In genomic region chr15:68281008-68281407, GRCh38 we compare ENCODE assay signal across 8 cellular contexts. TPM values are rescaled to one million over a fixed set of nuclear protein-coding genes. Genes with fewer than 3 reads are reported as not detected.
DNase-seq lines count a peak whose midpoint lies in the region; ATAC-seq lines count a peak whose summit lies in the region.

No MANE protein-coding gene starts in this region.

- H3K27me3 ChIP-seq in right cardiac atrium (ENCODE audit: control insufficient read depth, insufficient read depth) (no peaks in the 10 kb centered on the region), subcutaneous abdominal adipose tissue (ENCODE audit: control insufficient read depth in 5 of 5, insufficient read depth in 4 of 5, low read length in 5 of 5) (no peaks in the 10 kb centered on the region)

- no peaks in the 10 kb centered on the region for H3K9me3 Mint-ChIP-seq in activated CD4-positive, alpha-beta T cell treated with anti-CD3 and anti-CD28 coated beads, Interleukin-2, amount 10 ng/mL, durations not matched to agents 24 days and 14 days
- peaks cover 4% of the 10 kb centered on the region for H3K9me3 Mint-ChIP-seq in activated T-helper 2 cell treated with anti-CD3 and anti-CD28 coated beads, Interferon-gamma antibody, Interleukin-2, Interleukin-4, amounts not matched to agents 10 μg/mL and 5 μg/mL and 100 μg/mL, durations not matched to agents 14 hours and 24 hours and 36 hours

- no peak overlapping the region for H3K27ac Mint-ChIP-seq in activated CD4-positive, alpha-beta T cell treated with anti-CD3 and anti-CD28 coated beads, Interleukin-2, amount 10 ng/mL, durations not matched to agents 24 days and 14 days
- no peak overlapping the region for H3K27ac Mint-ChIP-seq in activated T-helper 2 cell treated with anti-CD3 and anti-CD28 coated beads, Interferon-gamma antibody, Interleukin-2, Interleukin-4, amounts not matched to agents 10 μg/mL and 5 μg/mL and 100 μg/mL, durations not matched to agents 14 hours and 24 hours and 36 hours

- H3K4me1 ChIP-seq in right cardiac atrium (ENCODE audit: control insufficient read depth, insufficient read depth, low read length) (peaks cover 8% of the 10 kb centered on the region), subcutaneous abdominal adipose tissue (ENCODE audit: control insufficient read depth in 5 of 5, insufficient read depth in 5 of 5, low read length in 5 of 5) (peaks cover 14 to 66% (median 57%) of the 10 kb centered on the region in 5 donors)

- H3K36me3 Mint-ChIP-seq in activated CD4-positive, alpha-beta T cell treated with anti-CD3 and anti-CD28 coated beads, Interleukin-2, amount 10 ng/mL, durations not matched to agents 24 days and 14 days (ENCODE audit: low read depth): peaks cover 38% of the 10 kb centered on the region
- H3K36me3 Mint-ChIP-seq in activated T-helper 2 cell treated with anti-CD3 and anti-CD28 coated beads, Interferon-gamma antibody, Interleukin-2, Interleukin-4, amounts not matched to agents 10 μg/mL and 5 μg/mL and 100 μg/mL, durations not matched to agents 14 hours and 24 hours and 36 hours (ENCODE audit: low read depth): peaks cover 46% of the 10 kb centered on the region

- intact Hi-C loops in activated CD4-positive, alpha-beta T cell treated with anti-CD3 and anti-CD28 coated beads, Interleukin-2, amount 10 ng/mL, durations not matched to agents 24 days and 14 days (cut with micrococcal nuclease): no loop called here
- intact Hi-C loops in activated T-helper 2 cell treated with anti-CD3 and anti-CD28 coated beads, Interferon-gamma antibody, Interleukin-2, Interleukin-4, amounts not matched to agents 10 μg/mL and 5 μg/mL and 100 μg/mL, durations not matched to agents 14 hours and 24 hours and 36 hours (cut with micrococcal nuclease): no loop called here
- intact Hi-C loops in right cardiac atrium (cut with DNase I): no loop called here

- H3K4me3 Mint-ChIP-seq in activated CD4-positive, alpha-beta T cell treated with anti-CD3 and anti-CD28 coated beads, Interleukin-2, amount 10 ng/mL, durations not matched to agents 24 days and 14 days: peak overlapping the region; percentile 95
- peak overlapping the region; percentile 9 for H3K4me3 Mint-ChIP-seq in activated T-helper 2 cell treated with anti-CD3 and anti-CD28 coated beads, Interferon-gamma antibody, Interleukin-2, Interleukin-4, amounts not matched to agents 10 μg/mL and 5 μg/mL and 100 μg/mL, durations not matched to agents 14 hours and 24 hours and 36 hours (ENCODE audit: low read depth)

- H3K4me3 ChIP-seq in right cardiac atrium (ENCODE audit: low read length) (peak overlapping the region; percentile 60), subcutaneous abdominal adipose tissue (ENCODE audit: low read depth in 1 of 5, low read length in 5 of 5) (peak overlapping the region in 3 of 5 donors; percentile 15 to 98 (median 82))

- H3K36me3 ChIP-seq in subcutaneous abdominal adipose tissue (ENCODE audit: control insufficient read depth in 5 of 5, insufficient read depth in 5 of 5, low read length in 5 of 5): peaks cover 2 to 8% (median 6%) of the 10 kb centered on the region in 5 donors

- H3K27ac ChIP-seq in right cardiac atrium (ENCODE audit: low read length) (no peak overlapping the region), subcutaneous abdominal adipose tissue (ENCODE audit: low read depth, low read length) (peak overlapping the region; percentile 97), caudate nucleus (ENCODE audit: low read depth, low read length) (no peak overlapping the region)

- ATAC-seq in right cardiac atrium (no peak), GM21447 (IDR thresholded peaks at IDR 0.05; ENCODE audit: unreplicated experiment) (no peak), GM18498 (IDR thresholded peaks at IDR 0.05; ENCODE audit: unreplicated experiment) (no peak)

- H3K9ac ChIP-seq in subcutaneous abdominal adipose tissue (ENCODE audit: low read length in 5 of 5): peak overlapping the region in 4 of 5 donors; percentile 51 to 87 (median 66)

- H3K27me3 Mint-ChIP-seq in activated CD4-positive, alpha-beta T cell treated with anti-CD3 and anti-CD28 coated beads, Interleukin-2, amount 10 ng/mL, durations not matched to agents 24 days and 14 days: no peaks in the 10 kb centered on the region
- H3K27me3 Mint-ChIP-seq in activated T-helper 2 cell treated with anti-CD3 and anti-CD28 coated beads, Interferon-gamma antibody, Interleukin-2, Interleukin-4, amounts not matched to agents 10 μg/mL and 5 μg/mL and 100 μg/mL, durations not matched to agents 14 hours and 24 hours and 36 hours (ENCODE audit: low read depth): no peaks in the 10 kb centered on the region

- no peak for DNase-seq in activated CD4-positive, alpha-beta T cell treated with anti-CD3 and anti-CD28 coated beads, Interleukin-2, amount 10 ng/mL, durations not matched to agents 24 days and 14 days
- no peak for DNase-seq in activated CD4-positive, alpha-beta T cell treated with anti-CD3 and anti-CD28 coated beads, Interleukin-2, amount 50 U/mL, for 48 hours
- DNase-seq in activated T-helper 2 cell treated with anti-CD3 and anti-CD28 coated beads, Interferon-gamma antibody, Interleukin-2, Interleukin-4, amounts not matched to agents 10 μg/mL and 5 μg/mL and 100 μg/mL, durations not matched to agents 14 hours and 24 hours and 36 hours (ENCODE audit: low spot score): no peak
- no peak for DNase-seq in right cardiac atrium
- no peak for DNase-seq in caudate nucleus (lab: John Stamatoyannopoulos, UW)

- no peaks in the 10 kb centered on the region for H3K9me3 ChIP-seq in right cardiac atrium (ENCODE audit: control insufficient read depth, low read length)
- no peaks in the 10 kb centered on the region for H3K9me3 ChIP-seq in subcutaneous abdominal adipose tissue (ENCODE audit: control insufficient read depth in 5 of 5, low read length in 5 of 5)

- WGBS in right cardiac atrium: 9% methylated on average over 1 of the region's 1 CpG

- peaks cover 51% of the 10 kb centered on the region for H3K4me1 Mint-ChIP-seq in activated CD4-positive, alpha-beta T cell treated with anti-CD3 and anti-CD28 coated beads, Interleukin-2, amount 10 ng/mL, durations not matched to agents 24 days and 14 days
- peaks cover 42% of the 10 kb centered on the region for H3K4me1 Mint-ChIP-seq in activated T-helper 2 cell treated with anti-CD3 and anti-CD28 coated beads, Interferon-gamma antibody, Interleukin-2, Interleukin-4, amounts not matched to agents 10 μg/mL and 5 μg/mL and 100 μg/mL, durations not matched to agents 14 hours and 24 hours and 36 hours (ENCODE audit: low read depth)

RNA-seq across cellular contexts. Expression of gene FEM1B, which starts 3.5 kb away (rescaled TPM):
- total RNA-seq in activated CD4-positive, alpha-beta T cell treated with anti-CD3 and anti-CD28 coated beads, Interleukin-2, amount 10 ng/mL, durations not matched to agents 24 days and 14 days: 46.2 and 51.6 TPM in 2 replicates
- total RNA-seq in activated T-helper 2 cell treated with anti-CD3 and anti-CD28 coated beads, Interferon-gamma antibody, Interleukin-2, Interleukin-4, amounts not matched to agents 10 μg/mL and 5 μg/mL and 100 μg/mL, durations not matched to agents 14 hours and 24 hours and 36 hours: 45.1 and 50.4 TPM in 2 replicates
- 10 to 100 TPM; 53.5 to 86.9 (median 57.4) TPM for total RNA-seq in right cardiac atrium
- polyA plus RNA-seq in right cardiac atrium: 13.8 TPM

RNA-seq across cellular contexts. Expression of gene CLN6, which starts 51.5 kb away (rescaled TPM):
- total RNA-seq in activated CD4-positive, alpha-beta T cell treated with anti-CD3 and anti-CD28 coated beads, Interleukin-2, amount 10 ng/mL, durations not matched to agents 24 days and 14 days: 99.0 and 102 TPM in 2 replicates
- 82.4 and 84.9 TPM in 2 replicates for total RNA-seq in activated T-helper 2 cell treated with anti-CD3 and anti-CD28 coated beads, Interferon-gamma antibody, Interleukin-2, Interleukin-4, amounts not matched to agents 10 μg/mL and 5 μg/mL and 100 μg/mL, durations not matched to agents 14 hours and 24 hours and 36 hours
- 1 to 10 TPM; 7.0 to 8.9 (median 7.7) TPM for total RNA-seq in right cardiac atrium
- 6.8 TPM for polyA plus RNA-seq in right cardiac atrium
